Comparison of ENCODE assay signal across 25 cellular contexts in genomic region chr13:79360064-79360463, GRCh38. TPM values are rescaled to one million over a fixed set of nuclear protein-coding genes. Genes with fewer than 3 reads are reported as not detected.
DNase-seq lines count a peak whose midpoint lies in the region; ATAC-seq and TF ChIP-seq lines count a peak whose summit lies in the region.
"Had no signal": no experiment of that assay in that cellular context is flagged by ENCODE, and none has a peak within 500 bp of the region (broad histone marks: within the 10 kb centered on the region; RNA-seq: fewer than 3 reads in every experiment).

No MANE protein-coding gene starts in this region.

- TF ChIP-seq POLR2A in testis (IDR thresholded peaks at IDR 0.05), result no peak

- H3K36me3 ChIP-seq in SK-N-MC (ENCODE audit: insufficient read depth, low read length), result peaks cover 96% of the 10 kb centered on the region
- H3K36me3 ChIP-seq in testis (ENCODE audit: low read depth, missing control alignments), result no peaks in the 10 kb centered on the region
- H3K36me3 ChIP-seq: colonic mucosa had no signal

- H3K4me3 ChIP-seq in SK-N-MC (no peak overlapping the region), testis (no peak overlapping the region)
- H3K4me3 ChIP-seq: colonic mucosa, heart left ventricle, lung, right atrium auricular region, stomach, upper lobe of left lung had no signal

- no peak overlapping the region for H3K9ac ChIP-seq in SK-N-MC (ENCODE audit: insufficient read length)

- no peaks in the 10 kb centered on the region for H3K27me3 ChIP-seq in testis
- H3K27me3 ChIP-seq: colonic mucosa, heart left ventricle, right atrium auricular region, stomach, upper lobe of left lung had no signal

- peaks cover 36% of the 10 kb centered on the region for H3K36me3 Mint-ChIP-seq in activated naive CD4-positive, alpha-beta T cell treated with anti-CD3 and anti-CD28 coated beads, Interleukin-2, amount 50 U/mL, for 24 hours

- DNase-seq in activated naive CD4-positive, alpha-beta T cell (lab: John Stamatoyannopoulos, UW), result no peak
- DNase-seq in SK-N-MC (ENCODE audit: low read depth, low spot score) (no peak), testis (no peak), NK-92 (lab: John Stamatoyannopoulos, UW; ENCODE audit: unreplicated experiment) (no peak)
- no peak for DNase-seq in stimulated activated naive CD8-positive, alpha-beta T cell treated with anti-CD3 and anti-CD28 coated beads, Interleukin-15, amount 100 ng/mL, for 72 hours
- DNase-seq in stimulated activated CD4-positive, alpha-beta T cell treated with anti-CD3 and anti-CD28 coated beads, Interleukin-4, amount 100 ng/mL, for 1 hour, result no peak
- DNase-seq: ACHN; activated naive CD4-positive, alpha-beta T cell treated with anti-CD3 and anti-CD28 coated beads, Interleukin-2, amount 10 ng/mL, durations not matched to agents 7 days and 5 days; colonic mucosa; DMS153; GF-D8; heart left ventricle; immature natural killer cell; NCI-H1105; NCI-H526 treated with DMSO at 0.1 percent for 48 hours; occipital lobe; SHP77 treated with DMSO at 0.1 percent for 48 hours; stomach; T-helper 2 cell; upper lobe of left lung had no signal

- no peak for TF ChIP-seq CTCF in testis (IDR thresholded peaks at IDR 0.05)

- H3K27me3 Mint-ChIP-seq in activated naive CD4-positive, alpha-beta T cell treated with anti-CD3 and anti-CD28 coated beads, Interleukin-2, amount 50 U/mL, for 24 hours, result no peaks in the 10 kb centered on the region
- H3K27me3 Mint-ChIP-seq in stimulated activated naive CD8-positive, alpha-beta T cell treated with anti-CD3 and anti-CD28 coated beads, Interleukin-15, amount 100 ng/mL, for 72 hours, result no peaks in the 10 kb centered on the region
- H3K27me3 Mint-ChIP-seq: activated naive CD4-positive, alpha-beta T cell treated with anti-CD3 and anti-CD28 coated beads, Interleukin-2, amount 10 ng/mL, durations not matched to agents 7 days and 5 days; brain had no signal

- H3K27ac Mint-ChIP-seq in activated naive CD4-positive, alpha-beta T cell treated with anti-CD3 and anti-CD28 coated beads, Interleukin-2, amount 50 U/mL, for 24 hours, result peak overlapping the region; percentile 65
- no peak overlapping the region for H3K27ac Mint-ChIP-seq in stimulated activated naive CD8-positive, alpha-beta T cell treated with anti-CD3 and anti-CD28 coated beads, Interleukin-15, amount 100 ng/mL, for 72 hours
- H3K27ac Mint-ChIP-seq: activated naive CD4-positive, alpha-beta T cell treated with anti-CD3 and anti-CD28 coated beads, Interleukin-2, amount 10 ng/mL, durations not matched to agents 7 days and 5 days; brain had no signal

- peaks cover 53% of the 10 kb centered on the region for H3K4me1 Mint-ChIP-seq in activated naive CD4-positive, alpha-beta T cell treated with anti-CD3 and anti-CD28 coated beads, Interleukin-2, amount 50 U/mL, for 24 hours
- peaks cover 34% of the 10 kb centered on the region for H3K4me1 Mint-ChIP-seq in stimulated activated naive CD8-positive, alpha-beta T cell treated with anti-CD3 and anti-CD28 coated beads, Interleukin-15, amount 100 ng/mL, for 72 hours
- H3K4me1 Mint-ChIP-seq: activated naive CD4-positive, alpha-beta T cell treated with anti-CD3 and anti-CD28 coated beads, Interleukin-2, amount 10 ng/mL, durations not matched to agents 7 days and 5 days; brain had no signal

- H3K4me3 Mint-ChIP-seq in activated naive CD4-positive, alpha-beta T cell treated with anti-CD3 and anti-CD28 coated beads, Interleukin-2, amount 50 U/mL, for 24 hours, result peak overlapping the region; percentile 32
- H3K4me3 Mint-ChIP-seq in stimulated activated naive CD8-positive, alpha-beta T cell treated with anti-CD3 and anti-CD28 coated beads, Interleukin-15, amount 100 ng/mL, for 72 hours, result no peak overlapping the region
- H3K4me3 Mint-ChIP-seq: activated naive CD4-positive, alpha-beta T cell treated with anti-CD3 and anti-CD28 coated beads, Interleukin-2, amount 10 ng/mL, durations not matched to agents 7 days and 5 days; brain; immature natural killer cell had no signal

- 98 to 100% methylated on average over 1 of the region's 1 CpG for WGBS in testis, 2 donors

- H3K4me1 ChIP-seq in testis, result no peaks in the 10 kb centered on the region
- H3K4me1 ChIP-seq: colonic mucosa, stomach, upper lobe of left lung had no signal

- intact Hi-C loops in testis (cut with DNase I; ENCODE audit: low total_unique reads), result no loop called here

- no peaks in the 10 kb centered on the region for H3K9me3 Mint-ChIP-seq in activated naive CD4-positive, alpha-beta T cell treated with anti-CD3 and anti-CD28 coated beads, Interleukin-2, amount 50 U/mL, for 24 hours
- H3K9me3 Mint-ChIP-seq in stimulated activated naive CD8-positive, alpha-beta T cell treated with anti-CD3 and anti-CD28 coated beads, Interleukin-15, amount 100 ng/mL, for 72 hours, result no peaks in the 10 kb centered on the region
- H3K9me3 Mint-ChIP-seq: activated naive CD4-positive, alpha-beta T cell treated with anti-CD3 and anti-CD28 coated beads, Interleukin-2, amount 10 ng/mL, durations not matched to agents 7 days and 5 days; brain; immature natural killer cell had no signal

- H3K27ac ChIP-seq in SK-N-MC (0 out of 2 replicates have a peak overlapping the region, but pooled peaks have one; percentile 37), testis (no peak overlapping the region)
- H3K27ac ChIP-seq: colonic mucosa, heart left ventricle, right atrium auricular region, stomach, upper lobe of left lung had no signal

- ATAC-seq in HG02678 (IDR thresholded peaks at IDR 0.05; ENCODE audit: unreplicated experiment), result peak; percentile 69
- ATAC-seq in stimulated activated naive CD8-positive, alpha-beta T cell treated with anti-CD3 and anti-CD28 coated beads, Interleukin-15, amount 100 ng/mL, for 72 hours, result peak; percentile 74
- ATAC-seq: heart left ventricle had no signal

- H3K9me3 ChIP-seq in SK-N-MC (ENCODE audit: low read depth, low read length) (no peaks in the 10 kb centered on the region), testis (no peaks in the 10 kb centered on the region)
- H3K9me3 ChIP-seq: colonic mucosa, heart left ventricle, right atrium auricular region, stomach, upper lobe of left lung had no signal

RNA-seq across cellular contexts. Expression of gene RBM26, which starts 46.0 kb away (rescaled TPM):
- 10 to 100 TPM; 66.1 to 67.5 TPM for total RNA-seq in testis
- polyA plus RNA-seq in testis (ENCODE audit: insufficient read depth, low read depth, low replicate concordance), result 37.6 TPM
